In the genomic region with DNA sequence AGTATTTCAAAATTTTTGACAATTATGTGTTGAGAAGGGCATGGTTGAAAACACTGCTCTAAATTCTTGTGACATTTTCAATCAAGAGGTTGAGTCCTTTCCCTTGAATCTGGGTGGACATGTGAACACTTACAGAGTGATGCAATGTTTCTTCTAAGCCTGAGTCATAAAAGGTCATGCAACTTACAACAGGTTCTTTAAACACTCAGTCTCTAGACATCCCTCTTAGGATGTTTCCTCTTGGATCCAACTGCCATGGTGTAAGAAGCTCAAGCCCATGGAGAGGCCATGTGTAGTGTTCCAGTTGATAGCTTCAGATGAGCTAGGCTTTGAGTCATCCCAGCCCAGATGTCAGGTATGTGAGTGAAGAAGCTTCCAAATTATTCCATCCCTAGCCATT, we compare ENCODE assay signal across 22 cellular contexts.
DNase-seq lines count a peak whose midpoint lies in the region; ATAC-seq and TF ChIP-seq lines count a peak whose summit lies in the region.
"Had no signal": no experiment of that assay in that cellular context is flagged by ENCODE, and none has a peak within 500 bp of the region (broad histone marks: within the 10 kb centered on the region; RNA-seq: fewer than 3 reads in every experiment).

No MANE protein-coding gene starts in this region.

- DNase-seq in HS-5 (ENCODE audit: low read depth): peak; percentile 0
- DNase-seq in MV-4-11 (lab: John Stamatoyannopoulos, UW): peak; percentile 9
- peak; percentile 87 for DNase-seq in epithelial cell of proximal tubule (ENCODE audit: low read depth)
- no peak for DNase-seq in left lung
- DNase-seq in activated CD4-positive, alpha-beta T cell treated with anti-CD3 and anti-CD28 coated beads, Interleukin-2, amount 50 U/mL, for 48 hours: no peak
- no peak for DNase-seq in DMS 273 (lab: John Stamatoyannopoulos, UW; ENCODE audit: unreplicated experiment)
- DNase-seq in substantia nigra (lab: John Stamatoyannopoulos, UW): no peak
- DNase-seq in left colon: no peak
- DNase-seq: BE2C; Calu3; CD4-positive, alpha-beta T cell; GDM1; GM23248; MM.1S; NCI-H1417 treated with DMSO at 0.1 percent for 48 hours; NCI-H2029; NCI-H2171; NCI-H510A; NCI-H82; PC-9 had no signal

- TF ChIP-seq CTCF in epithelial cell of proximal tubule (conservative IDR thresholded peaks at IDR 0.05; ENCODE audit: low read depth, low read length): no peak
- TF ChIP-seq CTCF in left lung (IDR thresholded peaks at IDR 0.05): no peak

- H3K27me3 ChIP-seq in left lung: no peaks in the 10 kb centered on the region
- H3K27me3 ChIP-seq: BE2C had no signal

- no peaks in the 10 kb centered on the region for H3K9me3 ChIP-seq in left lung
- H3K9me3 ChIP-seq: BE2C had no signal

- H3K4me3 ChIP-seq in epithelial cell of proximal tubule (ENCODE audit: low read depth, low read length) (no peak overlapping the region), left lung (no peak overlapping the region)
- H3K4me3 ChIP-seq: GM12878, GM23248, PC-9, SK-N-MC had no signal

- intact Hi-C loops in left lung (cut with DNase I) (no loop called here), left colon (cut with DNase I, micrococcal nuclease) (no loop called here)

- H3K36me3 ChIP-seq in left lung: no peaks in the 10 kb centered on the region
- H3K36me3 ChIP-seq: BE2C had no signal

- peak; percentile 87 for ATAC-seq in left lung
- no peak for ATAC-seq in left colon
- ATAC-seq: GM12878 had no signal

- no peaks in the 10 kb centered on the region for H3K4me1 ChIP-seq in left lung
- H3K4me1 ChIP-seq: BE2C had no signal

- H3K27ac ChIP-seq in left lung: no peak overlapping the region
- no peak overlapping the region for H3K27ac ChIP-seq in substantia nigra (ENCODE audit: low read depth, low read length, poor library complexity, severe bottlenecking)
- H3K27ac ChIP-seq: GM23248, PC-9, SK-N-MC had no signal

Comparison
In these comparisons a context has a peak if more than half of its experiments do, and no peak if none do; other contexts are left out.
1. DNase-seq: peak in HS-5 (single experiment), MV-4-11 (single experiment) and epithelial cell of proximal tubule (single experiment); none in left lung (0 of 2), activated CD4-positive, alpha-beta T cell treated with anti-CD3 and anti-CD28 coated beads, Interleukin-2, amount 50 U/mL, for 48 hours (0 of 2), DMS 273 (single experiment), substantia nigra (0 of 49) and left colon (0 of 2).